1 cellular context compared by ENCODE assay signal in genomic region chr3:32483772-32484171, GRCh38.
TF ChIP-seq lines count a peak whose summit lies in the region.

No MANE protein-coding gene starts in this region.

TF ChIP-seq in GM23338, 12 proteins besides CTCF, POLR2A, EP300 and RAD21 (continued from another document):
- no peak for TF ChIP-seq POLR2AphosphoS5 (IDR thresholded peaks at IDR 0.05; ENCODE audit: low read depth)
- no peak for TF ChIP-seq STAT1 (IDR thresholded peaks at IDR 0.05; ENCODE audit: unreplicated experiment)
- TF ChIP-seq JUNB (IDR thresholded peaks at IDR 0.05; ENCODE audit: unreplicated experiment), result no peak
- TF ChIP-seq EZH2phosphoT487 (IDR thresholded peaks at IDR 0.05; ENCODE audit: unreplicated experiment), result no peak
- no peak for TF ChIP-seq EZH2 (IDR thresholded peaks at IDR 0.05; ENCODE audit: low read depth, unreplicated experiment)
- no peak for TF ChIP-seq NANOG (IDR thresholded peaks at IDR 0.05; ENCODE audit: borderline replicate concordance)
- no peak for TF ChIP-seq ZNF331 (CRISPR knock-in tag; IDR thresholded peaks at IDR 0.05; ENCODE audit: low read depth)
- no peak for TF ChIP-seq REST (IDR thresholded peaks at IDR 0.05; ENCODE audit: unreplicated experiment)
- TF ChIP-seq ETS1 (IDR thresholded peaks at IDR 0.05), result no peak
- TF ChIP-seq ZNF114 (CRISPR knock-in tag; IDR thresholded peaks at IDR 0.05), result no peak
- TF ChIP-seq CREB1 (CRISPR knock-in tag; IDR thresholded peaks at IDR 0.05; ENCODE audit: low read depth), result no peak
TF ChIP-seq in GM23338: peak in this region for 0.
